Comparison of ENCODE assay signal across 26 cellular contexts in genomic region chr17:14060706-14061105, GRCh38.
"Had no signal": no experiment of that assay in that cellular context is flagged by ENCODE, and none has a peak within 500 bp of the region (broad histone marks: within the 10 kb centered on the region; RNA-seq: fewer than 3 reads in every experiment).

No MANE protein-coding gene starts in this region.

- H3K36me3 ChIP-seq: adrenal gland had no signal

- H3K27me3 ChIP-seq: adrenal gland, body of pancreas, esophagus squamous epithelium, gastroesophageal sphincter had no signal

- H3K9me3 ChIP-seq: adrenal gland, body of pancreas, esophagus squamous epithelium, gastroesophageal sphincter had no signal

- DNase-seq: activated CD4-positive, alpha-beta memory T cell treated with anti-CD3 and anti-CD28 coated beads, Interleukin-2, amount 10 ng/mL, durations not matched to agents 7 days and 5 days; activated CD4-positive, alpha-beta T cell treated with anti-CD3 and anti-CD28 coated beads for 1 hour; activated CD4-positive, alpha-beta T cell treated with anti-CD3 and anti-CD28 coated beads for 4 hours; activated CD4-positive, alpha-beta T cell treated with anti-CD3 and anti-CD28 coated beads, Interleukin-2, amount 10 ng/mL, durations not matched to agents 7 days and 5 days; activated CD4-positive, alpha-beta T cell treated with anti-CD3 and anti-CD28 coated beads, Interleukin-2, amount 50 U/mL, for 4 hours; activated CD8-positive, alpha-beta memory T cell treated with anti-CD3 and anti-CD28 coated beads, Interleukin-2, amount 50 U/mL, for 48 hours; activated gamma-delta T cell; activated naive CD4-positive, alpha-beta T cell; activated naive CD4-positive, alpha-beta T cell treated with anti-CD3 and anti-CD28 coated beads, Interleukin-2, amount 10 ng/mL, durations not matched to agents 7 days and 5 days; activated T-cell treated with anti-CD3 and anti-CD28 coated beads for 4 hours; activated T-cell treated with anti-CD3 and anti-CD28 coated beads, Interleukin-2, amount 50 U/mL, for 24 hours; activated T-cell treated with anti-CD3 and anti-CD28 coated beads, Interleukin-2, amount 50 U/mL, for 72 hours; adrenal gland; amygdala; aorta; body of pancreas; caudate nucleus; effector CD8-positive, alpha-beta T cell; esophagus squamous epithelium; foreskin melanocyte; T-helper 2 cell had no signal

- FAIRE-seq: colon, endometrium had no signal

- H3K4me3 ChIP-seq: adrenal gland, body of pancreas, esophagus squamous epithelium, gastroesophageal sphincter had no signal

- H3K27ac ChIP-seq: body of pancreas had no signal

- ATAC-seq: activated naive CD4-positive, alpha-beta T cell treated with anti-CD3 and anti-CD28 coated beads, Interleukin-2, amount 50 U/mL, for 72 hours; activated T-cell treated with anti-CD3 and anti-CD28 coated beads, Interleukin-2, amount 50 U/mL, for 72 hours; body of pancreas; gastroesophageal sphincter; WTC11 had no signal

- H3K4me1 ChIP-seq: body of pancreas had no signal
